22 cellular contexts compared by ENCODE assay signal in genomic region chr13:66534561-66534960, GRCh38.
DNase-seq lines count a peak whose midpoint lies in the region; TF ChIP-seq lines count a peak whose summit lies in the region.
"Had no signal": no experiment of that assay in that cellular context is flagged by ENCODE, and none has a peak within 500 bp of the region (broad histone marks: within the 10 kb centered on the region; RNA-seq: fewer than 3 reads in every experiment).

No MANE protein-coding gene starts in this region.

- no peak overlapping the region for H3K4me3 ChIP-seq in ACC112 (ENCODE audit: low read depth, low read length)
- H3K4me3 ChIP-seq in astrocyte of the spinal cord (ENCODE audit: low read depth, low read length): no peak overlapping the region
- H3K4me3 ChIP-seq in ascending aorta: no peak overlapping the region
- H3K4me3 ChIP-seq in endodermal cell (ENCODE audit: low read length): no peak overlapping the region
- H3K4me3 ChIP-seq: GM23338, K562 had no signal

- peak; percentile 27 for DNase-seq in LHCN-M2 (ENCODE audit: low read depth)
- DNase-seq in astrocyte of the spinal cord (ENCODE audit: low read depth, low spot score): peak; percentile 52
- peak; percentile 37 for DNase-seq in fibroblast of peridontal ligament (ENCODE audit: extremely low read depth)
- no peak for DNase-seq in NCI-H1048 (lab: John Stamatoyannopoulos, UW)
- no peak for DNase-seq in NCI-H1436 treated with DMSO at 0.1 percent for 48 hours (lab: John Stamatoyannopoulos, UW)
- no peak for DNase-seq in ascending aorta (ENCODE audit: low spot score in 2 of 2)
- no peak for DNase-seq in endodermal cell
- DNase-seq: CD4-positive, CD25-positive, alpha-beta regulatory T cell; COR-L47; DMS 273 treated with DMSO at 0.1 percent for 48 hours; DND-41; GF-D8; NCI-H1105 treated with DMSO at 0.1 percent for 48 hours; NCI-H1694 treated with DMSO at 0.1 percent for 48 hours; NCI-H510A; NCI-H774; SHP77 treated with DMSO at 0.1 percent for 48 hours had no signal

- peaks cover 6% of the 10 kb centered on the region for H3K4me1 Mint-ChIP-seq in endodermal cell
- H3K4me1 Mint-ChIP-seq: B cell; CD4-positive, CD25-positive, alpha-beta regulatory T cell had no signal

- WGBS in endodermal cell (ENCODE audit: insufficient coverage in 1 of 2, insufficient read length in 1 of 2), 2 experiments: 100% methylated on average over 2 of the region's 2 CpGs; no CpG with 5 or more reads in 1 of the 2 experiments

- no peaks in the 10 kb centered on the region for H3K9me3 Mint-ChIP-seq in endodermal cell
- H3K9me3 Mint-ChIP-seq: GM23338 had no signal

- intact Hi-C loops in ascending aorta (cut with DNase I): no loop called here

- H3K36me3 ChIP-seq in ACC112 (ENCODE audit: insufficient read depth, low read length): no peaks in the 10 kb centered on the region
- H3K36me3 ChIP-seq in ascending aorta: no peaks in the 10 kb centered on the region
- no peaks in the 10 kb centered on the region for H3K36me3 ChIP-seq in endodermal cell (ENCODE audit: control insufficient read depth, insufficient read depth, low read length)

- peaks cover 19% of the 10 kb centered on the region for H3K4me1 ChIP-seq in ACC112 (ENCODE audit: control insufficient read depth, insufficient read depth, low read length, unreplicated experiment)
- H3K4me1 ChIP-seq in ascending aorta: no peaks in the 10 kb centered on the region
- no peaks in the 10 kb centered on the region for H3K4me1 ChIP-seq in endodermal cell (ENCODE audit: control insufficient read depth, insufficient read depth, low read length)

- no peak overlapping the region for H3K27ac Mint-ChIP-seq in endodermal cell
- H3K27ac Mint-ChIP-seq: B cell; CD4-positive, CD25-positive, alpha-beta regulatory T cell; GM23338 had no signal

- no peaks in the 10 kb centered on the region for H3K36me3 Mint-ChIP-seq in endodermal cell (ENCODE audit: low read depth)
- H3K36me3 Mint-ChIP-seq: CD4-positive, CD25-positive, alpha-beta regulatory T cell had no signal

- H3K9me3 ChIP-seq in ascending aorta (no peaks in the 10 kb centered on the region), endodermal cell (ENCODE audit: control insufficient read depth, low read length) (no peaks in the 10 kb centered on the region)

- H2AFZ ChIP-seq in ACC112 (ENCODE audit: low read length, unreplicated experiment): peak overlapping the region; percentile 21
- H2AFZ ChIP-seq: GM23338 had no signal

- no peak for TF ChIP-seq CTCF in astrocyte of the spinal cord (IDR thresholded peaks at IDR 0.05; ENCODE audit: low read depth, low read length)
- TF ChIP-seq CTCF in ascending aorta (IDR thresholded peaks at IDR 0.05): no peak
- TF ChIP-seq CTCF in endodermal cell (conservative IDR thresholded peaks at IDR 0.05): no peak

- H3K27ac ChIP-seq in ACC112 (ENCODE audit: low read depth, low read length) (no peak overlapping the region), ascending aorta (no peak overlapping the region), endodermal cell (ENCODE audit: low read depth, low read length) (no peak overlapping the region)
- H3K27ac ChIP-seq: 22Rv1 had no signal

- no peaks in the 10 kb centered on the region for H3K27me3 Mint-ChIP-seq in endodermal cell (ENCODE audit: insufficient read depth)
- H3K27me3 Mint-ChIP-seq: B cell; CD4-positive, CD25-positive, alpha-beta regulatory T cell had no signal

- no peak overlapping the region for H3K9ac ChIP-seq in endodermal cell (ENCODE audit: extremely low read depth, low read length, poor library complexity, severe bottlenecking)

- in situ Hi-C loops in astrocyte of the spinal cord (cut with HindIII; ENCODE audit: low sequenced_read_pairs): no loop called here

- H3K79me2 ChIP-seq in ACC112 (ENCODE audit: control insufficient read depth, insufficient read depth, low read length, unreplicated experiment): no peaks in the 10 kb centered on the region

- no peak overlapping the region for H3K4me3 Mint-ChIP-seq in endodermal cell
- H3K4me3 Mint-ChIP-seq: B cell; CD4-positive, CD25-positive, alpha-beta regulatory T cell; GM23338 had no signal

- no peaks in the 10 kb centered on the region for H3K27me3 ChIP-seq in ACC112 (ENCODE audit: insufficient read depth, low read length)
- H3K27me3 ChIP-seq in ascending aorta: no peaks in the 10 kb centered on the region
- H3K27me3 ChIP-seq in endodermal cell (ENCODE audit: control insufficient read depth, insufficient read depth, low read length, poor library complexity, severe bottlenecking): no peaks in the 10 kb centered on the region

Comparison
In these comparisons a context has a peak if more than half of its experiments do, and no peak if none do; other contexts are left out.
1. DNase-seq: peak in LHCN-M2 (single experiment), astrocyte of the spinal cord (single experiment) and fibroblast of peridontal ligament (single experiment); none in NCI-H1048 (single experiment), NCI-H1436 treated with DMSO at 0.1 percent for 48 hours (single experiment), ascending aorta (0 of 2) and endodermal cell (single experiment).